In genomic region chr10:103693070-103693811, GRCh38 we compare ENCODE assay signal across 8 cellular contexts.
DNase-seq lines count a peak whose midpoint lies in the region; ATAC-seq and TF ChIP-seq lines count a peak whose summit lies in the region.

No MANE protein-coding gene starts in this region.

- H3K4me1 ChIP-seq in body of pancreas, result peaks cover 12% of the 10 kb centered on the region
- no peaks in the 10 kb centered on the region for H3K4me1 ChIP-seq in aorta (ENCODE audit: control insufficient read depth in 1 of 2, insufficient read depth in 2 of 2, low read length in 2 of 2)

- TF ChIP-seq POLR2A in body of pancreas (IDR thresholded peaks at IDR 0.05), result no peak

- no peaks in the 10 kb centered on the region for H3K27me3 ChIP-seq in body of pancreas
- no peaks in the 10 kb centered on the region for H3K27me3 ChIP-seq in aorta (ENCODE audit: control insufficient read depth in 1 of 2, insufficient read depth in 2 of 2, low read length in 1 of 2)

- H3K4me3 ChIP-seq in body of pancreas (no peak overlapping the region), aorta (ENCODE audit: low read length in 2 of 2) (peak overlapping the region; percentile 9 to 36)

- H3K27ac ChIP-seq in body of pancreas (no peak overlapping the region), aorta (ENCODE audit: low read depth in 1 of 2, low read length in 2 of 2) (no peak overlapping the region)

- H3K9me3 ChIP-seq in body of pancreas, result no peaks in the 10 kb centered on the region
- no peaks in the 10 kb centered on the region for H3K9me3 ChIP-seq in aorta (ENCODE audit: control insufficient read depth, low read length)

- no peaks in the 10 kb centered on the region for H3K36me3 ChIP-seq in body of pancreas (replicated peaks in 1 of 2; ENCODE audit: insufficient read depth in 1 of 2, low read depth in 2 of 2)
- no peaks in the 10 kb centered on the region for H3K36me3 ChIP-seq in aorta (ENCODE audit: control insufficient read depth in 1 of 2, insufficient read depth in 2 of 2, low read length in 1 of 2)

- in situ Hi-C loops in G401 (cut with HindIII; ENCODE audit: low sequenced_read_pairs), result no loop called here

- 3 to 30% methylated on average over 11 to 48 of the region's 62 CpGs for WGBS in body of pancreas, 2 donors
- WGBS in aorta, 2 donors, result 6 to 9% methylated on average over 42 to 62 of the region's 62 CpGs

- TF ChIP-seq CTCF in body of pancreas (IDR thresholded peaks at IDR 0.05), result no peak

- DNase-seq in G401 (ENCODE audit: low spot score) (peak; percentile 41), RPMI8226 (peak; percentile 28), body of pancreas (peak in 1 of 4 donors; percentile 43), midbrain (lab: John Stamatoyannopoulos, UW) (peak; percentile 45), aorta (no peak), SW480 (ENCODE audit: low spot score) (no peak)

- intact Hi-C loops in body of pancreas (cut with DNase I), result no loop called here
- intact Hi-C loops in aorta (cut with DNase I), result no loop called here

- ATAC-seq in GM21619 (IDR thresholded peaks at IDR 0.05; ENCODE audit: unreplicated experiment) (peak; percentile 18), body of pancreas (peak; percentile 34), aorta (ENCODE audit: low FRiP score) (no peak), HG03378 (IDR thresholded peaks at IDR 0.05; ENCODE audit: unreplicated experiment) (no peak)

Comparison
In these comparisons a context has a peak if more than half of its experiments do, and no peak if none do; other contexts are left out.
1. DNase-seq: peak in G401 (single experiment), RPMI8226 (single experiment) and midbrain (single experiment); none in aorta (0 of 2) and SW480 (single experiment).
2. ATAC-seq: peak in GM21619 (single experiment) and body of pancreas (single experiment); none in aorta (single experiment) and HG03378 (single experiment).
3. H3K4me3 ChIP-seq: peak in aorta (2 of 2); none in body of pancreas (0 of 2).